In the genomic region with DNA sequence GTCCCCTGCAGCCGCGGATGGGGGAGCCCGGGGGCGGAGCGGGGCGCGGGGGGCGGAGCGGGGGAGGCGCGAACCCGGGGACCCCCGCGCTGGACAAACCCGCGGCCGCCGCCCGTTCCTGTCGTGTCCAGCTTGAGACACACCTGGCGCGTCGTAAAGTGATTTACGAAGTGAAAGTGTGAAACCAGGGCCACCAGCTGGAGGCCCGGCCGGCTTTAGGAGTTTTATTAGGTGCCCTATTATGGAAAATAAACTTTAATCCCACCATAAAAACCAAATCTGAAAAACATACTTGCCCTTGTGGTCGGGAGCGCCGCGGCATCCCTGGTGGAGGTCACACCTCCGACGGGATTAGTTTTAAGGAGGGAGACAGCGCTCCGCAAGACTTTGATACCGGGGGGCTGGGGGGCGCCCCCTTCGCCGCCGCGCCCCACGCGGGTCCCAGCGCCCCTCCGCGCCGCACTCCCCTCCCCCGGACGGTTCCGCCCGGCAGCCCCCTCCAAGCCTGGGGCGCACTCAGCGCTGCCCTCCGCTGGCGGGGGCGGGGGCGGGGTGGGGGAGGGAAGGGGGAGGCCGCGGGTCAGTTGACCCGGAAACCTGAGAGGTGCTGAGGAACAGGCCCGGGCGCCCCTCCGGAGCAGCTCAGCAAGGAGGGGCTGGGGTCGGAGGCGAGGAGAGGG, we compare ENCODE assay signal across 8 cellular contexts. TPM values are rescaled to one million over a fixed set of nuclear protein-coding genes. Genes with fewer than 3 reads are reported as not detected.
DNase-seq lines count a peak whose midpoint lies in the region; ATAC-seq and TF ChIP-seq lines count a peak whose summit lies in the region.

No MANE protein-coding gene starts in this region.

- peak overlapping the region; percentile 27 for H3K4me3 ChIP-seq in AG04450 (ENCODE audit: low read depth, low read length)
- peak overlapping the region; percentile 54 for H3K4me3 ChIP-seq in GM23338
- peak overlapping the region; percentile 52 for H3K4me3 ChIP-seq in upper lobe of right lung

- intact Hi-C loops in upper lobe of right lung (cut with DNase I) = no loop called here

- H3K9me3 Mint-ChIP-seq in GM23338 = peaks cover 2% of the 10 kb centered on the region; the same call in 1 of the 3 replicates
- no peaks in the 10 kb centered on the region for H3K9me3 Mint-ChIP-seq in activated T-helper 17 cell treated with anti-CD3 and anti-CD28 coated beads, Interleukin-2, amount 50 U/mL, for 72 hours

- H3K27ac Mint-ChIP-seq in GM23338 = no peak overlapping the region
- no peak overlapping the region for H3K27ac Mint-ChIP-seq in activated T-helper 17 cell treated with anti-CD3 and anti-CD28 coated beads, Interleukin-2, amount 50 U/mL, for 72 hours

- no peaks in the 10 kb centered on the region for H3K79me2 ChIP-seq in GM23338 (replicated peaks; ENCODE audit: insufficient read depth)

- H3K36me3 Mint-ChIP-seq in GM23338 (ENCODE audit: low read depth) = no peaks in the 10 kb centered on the region
- peaks cover 14% of the 10 kb centered on the region for H3K36me3 Mint-ChIP-seq in activated T-helper 17 cell treated with anti-CD3 and anti-CD28 coated beads, Interleukin-2, amount 50 U/mL, for 72 hours (ENCODE audit: low read depth)

- no peak overlapping the region for H3K27ac ChIP-seq in AG04450 (ENCODE audit: low read depth, low read length)
- H3K27ac ChIP-seq in GM23338 (ENCODE audit: low read depth) = no peak overlapping the region
- H3K27ac ChIP-seq in upper lobe of right lung = no peak overlapping the region

- DNase-seq in AG04450 (ENCODE audit: low read depth, low spot score) (no peak), GM23338 (ENCODE audit: low spot score) (peak; percentile 73), left lobe of liver (ENCODE audit: low spot score) (no peak), upper lobe of right lung (no peak), glomerular visceral epithelial cell (ENCODE audit: extremely low spot score) (no peak)

- POLR2A ChIA-PET in AG04450 (lab: Yijun Ruan, JAX) = no interaction called here

- no peak overlapping the region; the same call in 1 of the 2 replicates for H2AFZ ChIP-seq in GM23338

- ATAC-seq in GM23338 (peak; percentile 13), left lobe of liver (peak; percentile 31), upper lobe of right lung (peak; percentile 50), HG03196 (IDR thresholded peaks at IDR 0.05; ENCODE audit: unreplicated experiment) (no peak), HG03139 (IDR thresholded peaks at IDR 0.05; ENCODE audit: unreplicated experiment) (no peak)
- ATAC-seq in activated T-helper 17 cell treated with anti-CD3 and anti-CD28 coated beads, Interleukin-2, amount 50 U/mL, for 72 hours (replicated peaks) = no peak

- no peaks in the 10 kb centered on the region for H3K36me3 ChIP-seq in GM23338 (ENCODE audit: insufficient read depth)
- no peaks in the 10 kb centered on the region for H3K36me3 ChIP-seq in upper lobe of right lung

- H3K27me3 ChIP-seq in AG04450 (ENCODE audit: control insufficient read depth, insufficient read depth, low read length) (peaks cover 71% of the 10 kb centered on the region), GM23338 (ENCODE audit: insufficient read depth) (peaks cover 99% of the 10 kb centered on the region), upper lobe of right lung (peaks cover 69% of the 10 kb centered on the region)

- peaks cover 84% of the 10 kb centered on the region for H3K27me3 Mint-ChIP-seq in GM23338 (ENCODE audit: insufficient read depth, low read depth, poor library complexity)
- peaks cover 65% of the 10 kb centered on the region for H3K27me3 Mint-ChIP-seq in activated T-helper 17 cell treated with anti-CD3 and anti-CD28 coated beads, Interleukin-2, amount 50 U/mL, for 72 hours

- peaks cover 12% of the 10 kb centered on the region for H3K9me3 ChIP-seq in AG04450 (ENCODE audit: control insufficient read depth, insufficient read depth, low read length)
- H3K9me3 ChIP-seq in upper lobe of right lung = no peaks in the 10 kb centered on the region

- TF ChIP-seq CTCF in AG04450 (IDR thresholded peaks at IDR 0.05; ENCODE audit: low read depth, low read length) (no peak), GM23338 (conservative IDR thresholded peaks at IDR 0.05; ENCODE audit: low read depth in 2 of 2) (no peak), upper lobe of right lung (IDR thresholded peaks at IDR 0.05) (no peak)

- H3K4me2 ChIP-seq in GM23338 = peak overlapping the region; percentile 86

- no peaks in the 10 kb centered on the region for H3K9me2 ChIP-seq in GM23338 (ENCODE audit: insufficient read depth)

- CTCF ChIA-PET in AG04450 (lab: Charles Lee) = no interaction called here

- H3K4me1 ChIP-seq in GM23338 (ENCODE audit: insufficient read depth) = peaks cover 43% of the 10 kb centered on the region
- H3K4me1 ChIP-seq in upper lobe of right lung = peaks cover 31% of the 10 kb centered on the region

- H3K4me1 Mint-ChIP-seq in GM23338 = peaks cover 29% of the 10 kb centered on the region
- H3K4me1 Mint-ChIP-seq in activated T-helper 17 cell treated with anti-CD3 and anti-CD28 coated beads, Interleukin-2, amount 50 U/mL, for 72 hours = peaks cover 13% of the 10 kb centered on the region

- H4K20me1 ChIP-seq in GM23338 (replicated peaks; ENCODE audit: insufficient read depth) = peaks cover 33% of the 10 kb centered on the region

- peaks cover 16% of the 10 kb centered on the region for H3F3A ChIP-seq in GM23338 (replicated peaks; ENCODE audit: low read depth)

- H3K4me3 Mint-ChIP-seq in GM23338 = peak overlapping the region; percentile 68
- peak overlapping the region; percentile 57 for H3K4me3 Mint-ChIP-seq in activated T-helper 17 cell treated with anti-CD3 and anti-CD28 coated beads, Interleukin-2, amount 50 U/mL, for 72 hours

TF ChIP-seq in GM23338, 12 proteins besides CTCF, POLR2A, EP300 and RAD21:
- no peak for TF ChIP-seq ZNF114 (CRISPR knock-in tag; IDR thresholded peaks at IDR 0.05)
- peak; percentile 30 for TF ChIP-seq EZH2phosphoT487 (IDR thresholded peaks at IDR 0.05; ENCODE audit: unreplicated experiment)
- peak; percentile 56 for TF ChIP-seq EZH2 (IDR thresholded peaks at IDR 0.05; ENCODE audit: low read depth, unreplicated experiment)
- no peak for TF ChIP-seq STAT1 (IDR thresholded peaks at IDR 0.05; ENCODE audit: unreplicated experiment)

RNA-seq across cellular contexts. Expression of a gene that starts 10.3 kb away (rescaled TPM):
- polyA plus RNA-seq in AG04450 (2011; rRNA removed) (not detected in 2 replicates), GM23338 (2016; fragmentation: Nextera tagmentation; extraction: Ambion mirVana) (0.14 and 0.24 TPM in 2 replicates)
- polyA minus RNA-seq in AG04450 (2011; rRNA and poly(A)+ RNA removed) = not detected in 2 replicates
- 0.14 TPM in 1 of 2 replicates, not detected in the other for total RNA-seq in GM23338 (2014; rRNA removed; shearing (Covaris generic))
- not detected for total RNA-seq in activated T-helper 17 cell treated with anti-CD3 and anti-CD28 coated beads, Interleukin-2, amount 50 U/mL, for 72 hours
- total RNA-seq in left lobe of liver (not detected), upper lobe of right lung (0.93 TPM)

RNA-seq across cellular contexts. Expression of a gene that starts 50.7 kb away (rescaled TPM):
- 10.3 and 10.4 TPM in 2 replicates for polyA plus RNA-seq in AG04450 (2011; rRNA removed)
- 15.5 and 17.2 TPM in 2 replicates for polyA minus RNA-seq in AG04450 (2011; rRNA and poly(A)+ RNA removed)
- 33.1 and 36.5 TPM in 2 replicates for total RNA-seq in GM23338 (2014; rRNA removed; shearing (Covaris generic))
- polyA plus RNA-seq in GM23338 (2016; fragmentation: Nextera tagmentation; extraction: Ambion mirVana) = 17.7 and 18.8 TPM in 2 replicates
- 10 to 100 TPM; 20.5 to 37.4 TPM for total RNA-seq in activated T-helper 17 cell treated with anti-CD3 and anti-CD28 coated beads, Interleukin-2, amount 50 U/mL, for 72 hours
- 7.2 TPM for total RNA-seq in left lobe of liver
- 20.6 TPM for total RNA-seq in upper lobe of right lung

Comparison
In these comparisons a context has a peak if more than half of its experiments do, and no peak if none do; other contexts are left out.
1. ATAC-seq: peak in GM23338 (single experiment), left lobe of liver (single experiment) and upper lobe of right lung (single experiment); none in activated T-helper 17 cell treated with anti-CD3 and anti-CD28 coated beads, Interleukin-2, amount 50 U/mL, for 72 hours (single experiment), HG03196 (single experiment) and HG03139 (single experiment).
2. Peak in every context shown above with its lines, with median percentiles within 50 percentile points of each other: H3K4me3 ChIP-seq.